3 cellular contexts compared by ENCODE assay signal in genomic region chr1:228243093-228243492, GRCh38.
"Had no signal": no experiment of that assay in that cellular context is flagged by ENCODE, and none has a peak within 500 bp of the region (broad histone marks: within the 10 kb centered on the region; RNA-seq: fewer than 3 reads in every experiment).

No MANE protein-coding gene starts in this region.

- DNase-seq: GDM1, GF-D8 had no signal

- H3K4me3 ChIP-seq: GM12878 had no signal
